8 cellular contexts compared by ENCODE assay signal in the genomic region with DNA sequence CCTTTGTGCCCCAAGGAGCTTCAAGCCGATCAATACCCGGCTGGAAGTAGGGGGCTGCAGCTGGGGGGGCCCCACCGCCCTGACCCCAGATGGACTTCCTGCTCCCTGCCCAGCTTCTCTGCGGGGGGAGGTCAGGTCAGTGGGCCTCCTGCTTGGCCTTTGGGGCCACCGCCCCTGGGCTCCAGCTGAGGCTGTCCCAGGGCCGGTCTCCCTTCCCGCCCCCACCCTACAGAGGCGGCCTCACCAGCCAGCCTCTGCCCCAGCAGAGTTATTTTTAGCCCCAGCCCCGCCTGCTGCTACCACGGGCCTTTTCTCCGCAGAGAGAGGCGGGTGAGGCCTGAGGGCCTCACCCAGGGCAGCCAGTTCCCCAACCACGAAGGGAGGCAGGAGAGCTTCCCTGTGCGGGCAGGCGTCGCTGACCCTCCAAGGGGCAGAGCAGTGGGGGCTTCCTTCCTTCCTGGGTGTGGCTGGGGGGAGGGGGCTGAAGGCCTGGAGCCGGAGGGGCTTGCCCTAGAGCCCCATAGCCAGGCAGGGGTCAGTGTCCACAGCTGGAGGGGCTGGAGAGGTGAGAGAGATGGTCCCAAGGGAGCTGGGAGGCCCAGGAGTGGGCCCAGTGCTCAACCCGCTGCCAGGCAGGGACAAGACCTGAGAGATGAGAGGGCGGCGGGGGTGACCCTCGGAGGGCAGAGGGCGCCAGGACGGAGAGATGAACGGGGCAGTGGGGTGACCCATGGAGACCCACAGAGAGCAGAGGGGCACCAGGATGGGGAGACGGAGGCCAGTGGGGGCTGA. TPM values are rescaled to one million over a fixed set of nuclear protein-coding genes. Genes with fewer than 3 reads are reported as not detected.
DNase-seq lines count a peak whose midpoint lies in the region; ATAC-seq and TF ChIP-seq lines count a peak whose summit lies in the region.

No MANE protein-coding gene starts in this region.

- no peak overlapping the region for H3K4me3 Mint-ChIP-seq in glutamatergic neuron (ENCODE audit: unreplicated experiment)

- H3K36me3 Mint-ChIP-seq in glutamatergic neuron (ENCODE audit: unreplicated experiment) = peaks cover 4% of the 10 kb centered on the region

- H3K4me1 Mint-ChIP-seq in glutamatergic neuron (ENCODE audit: low read depth, unreplicated experiment) = peaks cover 44% of the 10 kb centered on the region

- H3K9me3 Mint-ChIP-seq in glutamatergic neuron (ENCODE audit: unreplicated experiment) = peaks cover 29% of the 10 kb centered on the region

- 30 to 40% (median 31%) methylated on average over 22 to 25 of the region's 25 CpGs for WGBS in psoas muscle, 3 donors

- TF ChIP-seq CTCF in WERI-Rb-1 (IDR thresholded peaks at IDR 0.05; ENCODE audit: low read depth, low read length) (no peak), glutamatergic neuron (IDR thresholded peaks at IDR 0.05; ENCODE audit: partially characterized antibody, unreplicated experiment) (no peak), psoas muscle (IDR thresholded peaks at IDR 0.05) (no peak)

- H3K27ac ChIP-seq in WERI-Rb-1 (peak overlapping the region; percentile 95), psoas muscle (peak overlapping the region; percentile 87)

- H3K27me3 ChIP-seq in WERI-Rb-1 (ENCODE audit: insufficient read depth, low read depth, severe bottlenecking) (no peaks in the 10 kb centered on the region), psoas muscle (ENCODE audit: insufficient read depth in 3 of 3, low read length in 2 of 3) (no peaks in the 10 kb centered on the region)

- peaks cover 24% of the 10 kb centered on the region for H3K27me3 Mint-ChIP-seq in glutamatergic neuron (ENCODE audit: unreplicated experiment)

- ATAC-seq in GM18909 (IDR thresholded peaks at IDR 0.05; ENCODE audit: poor library complexity, unreplicated experiment) (peak; percentile 46), psoas muscle (peak; percentile 84 to 92 (median 87))

- DNase-seq in AG08395 (ENCODE audit: low spot score) (peak; percentile 91), KG1 (lab: John Stamatoyannopoulos, UW) (peak; percentile 61), WERI-Rb-1 (peak; percentile 95), glutamatergic neuron (peak; percentile 62), psoas muscle (peak; percentile 78 to 88), activated gamma-delta T cell treated with Interleukin-2 at 50 U/mL for 16 hours (no peak), NCI-H2196 (lab: John Stamatoyannopoulos, UW; ENCODE audit: unreplicated experiment) (no peak)

- H3K36me3 ChIP-seq in WERI-Rb-1 (peaks cover 5% of the 10 kb centered on the region; the same call in 1 of the 2 replicates), psoas muscle (ENCODE audit: insufficient read depth in 1 of 2, low read depth in 1 of 2) (no peaks in the 10 kb centered on the region)

- peaks cover 45% of the 10 kb centered on the region for H3K4me1 ChIP-seq in psoas muscle

- H3K4me3 ChIP-seq in WERI-Rb-1 (ENCODE audit: low read depth, low read length) = peak overlapping the region; percentile 34
- H3K4me3 ChIP-seq in psoas muscle = peak overlapping the region; percentile 51

- H3K9me3 ChIP-seq in WERI-Rb-1 (ENCODE audit: severe bottlenecking) (no peaks in the 10 kb centered on the region), psoas muscle (no peaks in the 10 kb centered on the region)

- intact Hi-C loops in psoas muscle (cut with DNase I) = no loop called here

- peak overlapping the region; percentile 100 for H3K27ac Mint-ChIP-seq in glutamatergic neuron (ENCODE audit: unreplicated experiment)

RNA-seq across cellular contexts. Expression of gene PWWP2B, which starts 24.6 kb away (rescaled TPM):
- total RNA-seq in glutamatergic neuron (ENCODE audit: unreplicated experiment) = 49.4 TPM
- total RNA-seq in psoas muscle = 10 to 100 TPM; 14.5 to 25.0 (median 21.9) TPM
- polyA plus RNA-seq in psoas muscle = 10 to 100 TPM; 18.6 to 35.2 (median 23.4) TPM

Comparison
In these comparisons a context has a peak if more than half of its experiments do, and no peak if none do; other contexts are left out.
1. DNase-seq: peak in AG08395 (single experiment), KG1 (single experiment), WERI-Rb-1 (single experiment), glutamatergic neuron (single experiment) and psoas muscle (2 of 2); none in activated gamma-delta T cell treated with Interleukin-2 at 50 U/mL for 16 hours (single experiment) and NCI-H2196 (single experiment).